Comparison of ENCODE assay signal across 16 cellular contexts in genomic region chr16:4570086-4570485, GRCh38.
DNase-seq lines count a peak whose midpoint lies in the region; ATAC-seq and TF ChIP-seq lines count a peak whose summit lies in the region.
"Had no signal": no experiment of that assay in that cellular context is flagged by ENCODE, and none has a peak within 500 bp of the region (broad histone marks: within the 10 kb centered on the region; RNA-seq: fewer than 3 reads in every experiment).

No MANE protein-coding gene starts in this region.

- H3K27ac ChIP-seq in MM.1S (ENCODE audit: low read length): no peak overlapping the region
- H3K27ac ChIP-seq: GM23248, RWPE1 had no signal

- 0 out of 2 replicates have a peak overlapping the region, but pooled peaks have one; percentile 6 for H2AFZ ChIP-seq in MM.1S (ENCODE audit: low read length)
- H2AFZ ChIP-seq: GM23248 had no signal

- no peaks in the 10 kb centered on the region for H3K9me2 ChIP-seq in MM.1S (replicated peaks; ENCODE audit: insufficient read depth, low read length)

- H3K9ac ChIP-seq in MM.1S (ENCODE audit: low read length) (no peak overlapping the region), iPS-15b (ENCODE audit: low read depth, low read length) (no peak overlapping the region)
- H3K9ac ChIP-seq: GM23248 had no signal

- TF ChIP-seq CTCF in GM20000 (IDR thresholded peaks at IDR 0.05; ENCODE audit: extremely low read depth, missing control alignments) (no peak), MM.1S (IDR thresholded peaks at IDR 0.05; ENCODE audit: low read length) (no peak)

- H3F3A ChIP-seq in MM.1S (ENCODE audit: insufficient read depth, low read length): peaks cover 4% of the 10 kb centered on the region; the same call in 1 of the 2 replicates

- DNase-seq in GM20000 (ENCODE audit: low spot score) (peak; percentile 40), MM.1S (peak; percentile 43), T-helper 1 cell (no peak), GOT3 (lab: John Stamatoyannopoulos, UW) (no peak)
- DNase-seq: ACHN; BE2C; CD4-positive, alpha-beta T cell; DMS53; GM23248; NCI-H1417 treated with DMSO at 0.1 percent for 48 hours; NCI-H1930; NCI-H526 treated with DMSO at 0.1 percent for 48 hours; PC-3 had no signal

- H3K36me3 ChIP-seq in MM.1S (replicated peaks; ENCODE audit: insufficient read depth, low read length) (no peaks in the 10 kb centered on the region), iPS-15b (ENCODE audit: control insufficient read depth, insufficient read depth, low read length) (no peaks in the 10 kb centered on the region)
- H3K36me3 ChIP-seq: BE2C had no signal

- H4K20me1 ChIP-seq in MM.1S (ENCODE audit: insufficient read depth, low read length): no peaks in the 10 kb centered on the region

- H3K27me3 ChIP-seq in MM.1S (replicated peaks; ENCODE audit: insufficient read depth, low read length) (no peaks in the 10 kb centered on the region), iPS-15b (ENCODE audit: control insufficient read depth, insufficient read depth, low read length) (no peaks in the 10 kb centered on the region)
- H3K27me3 ChIP-seq: BE2C had no signal

- no peaks in the 10 kb centered on the region for H3K79me2 ChIP-seq in MM.1S (ENCODE audit: low read length)

- peaks cover 14% of the 10 kb centered on the region for H3K4me1 ChIP-seq in MM.1S (ENCODE audit: low read length)
- H3K4me1 ChIP-seq in iPS-15b (ENCODE audit: control insufficient read depth, insufficient read depth, low read length): peaks cover 18% of the 10 kb centered on the region
- H3K4me1 ChIP-seq: BE2C had no signal

- no peak for ATAC-seq in HG02623 (IDR thresholded peaks at IDR 0.05; ENCODE audit: unreplicated experiment)
- ATAC-seq: PC-3 had no signal

- H3K9me3 ChIP-seq in MM.1S (replicated peaks; ENCODE audit: insufficient read depth, low read length) (no peaks in the 10 kb centered on the region), iPS-15b (ENCODE audit: control insufficient read depth, insufficient read depth, low read length) (no peaks in the 10 kb centered on the region)
- H3K9me3 ChIP-seq: BE2C had no signal

- H3K4me2 ChIP-seq in MM.1S (ENCODE audit: low read depth, low read length): peak overlapping the region; percentile 31; the same call in 1 of the 2 replicates

- H3K4me3 ChIP-seq in MM.1S (ENCODE audit: low read length): peak overlapping the region; percentile 16; the same call in 1 of the 2 replicates
- H3K4me3 ChIP-seq in iPS-15b (ENCODE audit: low read depth, low read length): peak overlapping the region; percentile 8
- H3K4me3 ChIP-seq: GM23248 had no signal

Comparison
In these comparisons a context has a peak if more than half of its experiments do, and no peak if none do; other contexts are left out.
1. DNase-seq: peak in GM20000 (single experiment) and MM.1S (single experiment); none in T-helper 1 cell (0 of 5) and GOT3 (single experiment).